ENCODE assay signal across 8 cellular contexts in the genomic region with DNA sequence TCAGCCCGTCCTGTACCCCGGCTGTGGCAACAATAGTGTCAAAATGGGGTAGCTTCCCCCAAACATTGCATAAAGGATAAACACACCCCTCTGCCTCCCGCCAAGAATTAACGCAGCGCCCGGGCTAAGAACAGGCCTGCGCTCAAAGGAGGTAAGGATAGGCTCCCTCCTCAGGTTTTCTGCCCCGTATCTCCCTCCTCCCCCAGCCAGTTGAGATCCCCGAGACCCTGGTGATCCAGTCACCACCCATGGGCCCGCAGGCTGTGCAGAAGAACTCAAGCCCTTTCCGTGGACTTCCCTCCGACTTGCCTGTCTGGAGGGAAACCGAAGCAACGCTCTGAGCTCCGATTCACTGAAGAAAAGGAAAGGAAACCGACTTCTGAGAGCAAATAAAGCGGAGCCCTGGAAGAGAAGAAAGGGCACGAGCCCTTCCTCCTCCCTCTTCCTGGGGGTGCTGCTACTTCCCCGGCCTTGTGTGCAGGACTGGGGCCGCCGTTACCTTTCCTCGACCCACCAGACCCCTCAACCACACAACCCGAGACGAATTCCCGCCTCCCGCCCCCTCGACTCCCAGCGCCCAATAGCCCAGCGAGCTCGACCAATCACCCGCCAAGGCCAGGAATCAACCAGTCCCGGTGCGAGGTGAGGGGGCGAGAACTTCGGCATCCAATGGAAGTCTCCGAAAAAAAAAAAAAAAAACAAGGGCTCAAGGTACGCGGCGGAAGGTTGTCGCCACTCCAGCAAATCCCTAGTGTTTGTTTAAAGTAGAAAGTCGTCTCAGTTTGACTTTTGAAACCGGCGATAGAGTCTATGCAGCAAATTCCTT. TPM values are rescaled to one million over a fixed set of nuclear protein-coding genes. Genes with fewer than 3 reads are reported as not detected.
A peak's percentile ranks its signal among the peaks of the same experiment; 100 is the strongest.
DNase-seq lines count a peak whose midpoint lies in the region; ATAC-seq and TF ChIP-seq lines count a peak whose summit lies in the region.

A gene (minus strand): TSS at position 554 of the 826 bp plus-strand sequence. CDS start 1,989 bp downstream, outside the sequence.

- no peak for TF ChIP-seq CTCF in GM10248 (IDR thresholded peaks at IDR 0.05; ENCODE audit: control extremely low read depth, extremely low read depth, low read depth, missing control alignments)
- no peak for TF ChIP-seq CTCF in osteocyte (IDR thresholded peaks at IDR 0.05)

- H3K4me1 ChIP-seq in thymus (ENCODE audit: control insufficient read depth, insufficient read depth, low read length), result no peaks in the 10 kb centered on the region

- peak within 1 kb of the TSS; percentile 93 for H3K4me3 Mint-ChIP-seq in osteocyte (ENCODE audit: unreplicated experiment)

- POLR2A ChIA-PET in GM10248 (lab: Yijun Ruan, JAX), result interaction anchor here (0.6 to 1.0 kb wide), 5 partner anchors 83 to 758 kb away, joined by 3 to 5 read pairs (median 4); no protein-coding TSS in a partner anchor

- peak within 1 kb of the TSS; percentile 81 for H3K27ac ChIP-seq in thymus (ENCODE audit: low read depth)

- intact Hi-C loops in head of caudate nucleus (cut with DNase I), result no loop called here

- peak within 1 kb of the TSS; percentile 96 for H3K27ac Mint-ChIP-seq in osteocyte (ENCODE audit: unreplicated experiment)

- peaks cover 44% of the 10 kb centered on the region for H3K4me1 Mint-ChIP-seq in osteocyte (ENCODE audit: unreplicated experiment)

- no peaks in the 10 kb centered on the region for H3K27me3 ChIP-seq in thymus (ENCODE audit: control insufficient read depth, insufficient read depth)

- WGBS in thymus, result under 1% methylated on average over 43 of the region's 43 CpGs

- CTCF ChIA-PET in GM10248 (lab: Yijun Ruan, JAX), result interaction anchor here (0.7 to 1.9 kb wide), 6 partner anchors 10 to 246 kb away, joined by 3 to 6 read pairs (median 4); no protein-coding TSS in a partner anchor

- DNase-seq in GM10248 (ENCODE audit: extremely low spot score), result peak; percentile 94
- peak; percentile 91 for DNase-seq in NCI-H1092 treated with DMSO at 0.1 percent for 48 hours (lab: John Stamatoyannopoulos, UW)
- peak; percentile 89 for DNase-seq in activated naive CD4-positive, alpha-beta T cell treated with anti-CD3 and anti-CD28 coated beads, Interleukin-2, amount 50 U/mL, for 16 hours
- DNase-seq in head of caudate nucleus, result peak; percentile 74 to 96 (median 89)
- peak; percentile 96 for DNase-seq in osteocyte (ENCODE audit: extremely low spot score, unreplicated experiment)

- H3K36me3 Mint-ChIP-seq in osteocyte (ENCODE audit: unreplicated experiment), result no peaks in the 10 kb centered on the region

- ATAC-seq in HG02623 (IDR thresholded peaks at IDR 0.05; ENCODE audit: unreplicated experiment) (peak; percentile 95), SK-N-SH treated with all-trans-retinoic acid at 6 μM for 48 hours (peak; percentile 98)

- no peaks in the 10 kb centered on the region for H3K27me3 Mint-ChIP-seq in osteocyte (ENCODE audit: unreplicated experiment)

- H3K9me3 Mint-ChIP-seq in osteocyte (ENCODE audit: unreplicated experiment), result no peaks in the 10 kb centered on the region

- H3K9me3 ChIP-seq in thymus (ENCODE audit: control insufficient read depth), result no peaks in the 10 kb centered on the region

- no peaks in the 10 kb centered on the region for H3K36me3 ChIP-seq in thymus (ENCODE audit: control insufficient read depth, insufficient read depth)

- peak within 1 kb of the TSS; percentile 52 for H3K4me3 ChIP-seq in thymus (ENCODE audit: low read length)

TF ChIP-seq in SK-N-SH treated with all-trans-retinoic acid at 6 μM for 48 hours, 23 proteins besides CTCF, POLR2A, EP300 and RAD21 (continues in another document):
- TF ChIP-seq ISL1 (CRISPR knock-in tag; IDR thresholded peaks at IDR 0.05) (no peak), SNAI2 (CRISPR knock-in tag; IDR thresholded peaks at IDR 0.05) (no peak), TOX (CRISPR knock-in tag; IDR thresholded peaks at IDR 0.05; ENCODE audit: borderline replicate concordance) (no peak), ZFP3 (CRISPR knock-in tag; IDR thresholded peaks at IDR 0.05) (no peak), ZNF70 (CRISPR knock-in tag; IDR thresholded peaks at IDR 0.05) (no peak), TCF4 (CRISPR knock-in tag; IDR thresholded peaks at IDR 0.05; ENCODE audit: borderline replicate concordance) (no peak), ZNF565 (CRISPR knock-in tag; conservative IDR thresholded peaks at IDR 0.05; ENCODE audit: low read depth) (no peak), ZFP30 (CRISPR knock-in tag; IDR thresholded peaks at IDR 0.05) (no peak)
- TF ChIP-seq, protein P1, sequence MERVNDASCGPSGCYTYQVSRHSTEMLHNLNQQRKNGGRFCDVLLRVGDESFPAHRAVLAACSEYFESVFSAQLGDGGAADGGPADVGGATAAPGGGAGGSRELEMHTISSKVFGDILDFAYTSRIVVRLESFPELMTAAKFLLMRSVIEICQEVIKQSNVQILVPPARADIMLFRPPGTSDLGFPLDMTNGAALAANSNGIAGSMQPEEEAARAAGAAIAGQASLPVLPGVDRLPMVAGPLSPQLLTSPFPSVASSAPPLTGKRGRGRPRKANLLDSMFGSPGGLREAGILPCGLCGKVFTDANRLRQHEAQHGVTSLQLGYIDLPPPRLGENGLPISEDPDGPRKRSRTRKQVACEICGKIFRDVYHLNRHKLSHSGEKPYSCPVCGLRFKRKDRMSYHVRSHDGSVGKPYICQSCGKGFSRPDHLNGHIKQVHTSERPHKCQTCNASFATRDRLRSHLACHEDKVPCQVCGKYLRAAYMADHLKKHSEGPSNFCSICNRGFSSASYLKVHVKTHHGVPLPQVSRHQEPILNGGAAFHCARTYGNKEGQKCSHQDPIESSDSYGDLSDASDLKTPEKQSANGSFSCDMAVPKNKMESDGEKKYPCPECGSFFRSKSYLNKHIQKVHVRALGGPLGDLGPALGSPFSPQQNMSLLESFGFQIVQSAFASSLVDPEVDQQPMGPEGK (CRISPR knock-in tag; IDR thresholded peaks at IDR 0.05; ENCODE audit: borderline replicate concordance), result no peak
- TF ChIP-seq, protein P2, sequence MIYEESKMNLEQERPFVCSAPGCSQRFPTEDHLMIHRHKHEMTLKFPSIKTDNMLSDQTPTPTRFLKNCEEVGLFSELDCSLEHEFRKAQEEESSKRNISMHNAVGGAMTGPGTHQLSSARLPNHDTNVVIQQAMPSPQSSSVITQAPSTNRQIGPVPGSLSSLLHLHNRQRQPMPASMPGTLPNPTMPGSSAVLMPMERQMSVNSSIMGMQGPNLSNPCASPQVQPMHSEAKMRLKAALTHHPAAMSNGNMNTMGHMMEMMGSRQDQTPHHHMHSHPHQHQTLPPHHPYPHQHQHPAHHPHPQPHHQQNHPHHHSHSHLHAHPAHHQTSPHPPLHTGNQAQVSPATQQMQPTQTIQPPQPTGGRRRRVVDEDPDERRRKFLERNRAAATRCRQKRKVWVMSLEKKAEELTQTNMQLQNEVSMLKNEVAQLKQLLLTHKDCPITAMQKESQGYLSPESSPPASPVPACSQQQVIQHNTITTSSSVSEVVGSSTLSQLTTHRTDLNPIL (CRISPR knock-in tag; IDR thresholded peaks at IDR 0.05; ENCODE audit: low read depth), result no peak
- TF ChIP-seq, protein P3, sequence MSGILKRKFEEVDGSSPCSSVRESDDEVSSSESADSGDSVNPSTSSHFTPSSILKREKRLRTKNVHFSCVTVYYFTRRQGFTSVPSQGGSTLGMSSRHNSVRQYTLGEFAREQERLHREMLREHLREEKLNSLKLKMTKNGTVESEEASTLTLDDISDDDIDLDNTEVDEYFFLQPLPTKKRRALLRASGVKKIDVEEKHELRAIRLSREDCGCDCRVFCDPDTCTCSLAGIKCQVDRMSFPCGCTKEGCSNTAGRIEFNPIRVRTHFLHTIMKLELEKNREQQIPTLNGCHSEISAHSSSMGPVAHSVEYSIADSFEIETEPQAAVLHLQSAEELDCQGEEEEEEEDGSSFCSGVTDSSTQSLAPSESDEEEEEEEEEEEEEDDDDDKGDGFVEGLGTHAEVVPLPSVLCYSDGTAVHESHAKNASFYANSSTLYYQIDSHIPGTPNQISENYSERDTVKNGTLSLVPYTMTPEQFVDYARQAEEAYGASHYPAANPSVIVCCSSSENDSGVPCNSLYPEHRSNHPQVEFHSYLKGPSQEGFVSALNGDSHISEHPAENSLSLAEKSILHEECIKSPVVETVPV (CRISPR knock-in tag; IDR thresholded peaks at IDR 0.05), result no peak
- TF ChIP-seq, protein P4, sequence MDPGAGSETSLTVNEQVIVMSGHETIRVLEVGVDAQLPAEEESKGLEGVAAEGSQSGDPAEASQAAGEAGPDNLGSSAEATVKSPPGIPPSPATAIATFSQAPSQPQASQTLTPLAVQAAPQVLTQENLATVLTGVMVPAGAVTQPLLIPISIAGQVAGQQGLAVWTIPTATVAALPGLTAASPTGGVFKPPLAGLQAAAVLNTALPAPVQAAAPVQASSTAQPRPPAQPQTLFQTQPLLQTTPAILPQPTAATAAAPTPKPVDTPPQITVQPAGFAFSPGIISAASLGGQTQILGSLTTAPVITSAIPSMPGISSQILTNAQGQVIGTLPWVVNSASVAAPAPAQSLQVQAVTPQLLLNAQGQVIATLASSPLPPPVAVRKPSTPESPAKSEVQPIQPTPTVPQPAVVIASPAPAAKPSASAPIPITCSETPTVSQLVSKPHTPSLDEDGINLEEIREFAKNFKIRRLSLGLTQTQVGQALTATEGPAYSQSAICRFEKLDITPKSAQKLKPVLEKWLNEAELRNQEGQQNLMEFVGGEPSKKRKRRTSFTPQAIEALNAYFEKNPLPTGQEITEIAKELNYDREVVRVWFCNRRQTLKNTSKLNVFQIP (CRISPR knock-in tag; IDR thresholded peaks at IDR 0.05; ENCODE audit: borderline replicate concordance, low read depth), result no peak

RNA-seq across cellular contexts. Expression of the gene that starts here (rescaled TPM):
- total RNA-seq in osteocyte, result 4.6 and 6.0 TPM in 2 replicates
- polyA plus RNA-seq in thymus, result 0.68 TPM

Comparison
In these comparisons a context has a peak if more than half of its experiments do, and no peak if none do; other contexts are left out.
1. Peak in every context shown above with its lines: DNase-seq, ATAC-seq, H3K4me3 ChIP-seq and H3K27ac ChIP-seq.